10 cellular contexts compared by ENCODE assay signal in genomic region chr12:68482660-68483059, GRCh38.
DNase-seq lines count a peak whose midpoint lies in the region; ATAC-seq, FAIRE-seq and TF ChIP-seq lines count a peak whose summit lies in the region.
"Had no signal": no experiment of that assay in that cellular context is flagged by ENCODE, and none has a peak within 500 bp of the region (broad histone marks: within the 10 kb centered on the region; RNA-seq: fewer than 3 reads in every experiment).

No MANE protein-coding gene starts in this region.

- DNase-seq in GM18507 (ENCODE audit: extremely low spot score, insufficient read length, low read depth) (no peak), lower lobe of right lung (no peak), type B pancreatic cell (ENCODE audit: extremely low spot score, unreplicated experiment) (no peak), EL (no peak), DMS153 treated with DMSO at 0.1 percent for 48 hours (lab: John Stamatoyannopoulos, UW; ENCODE audit: unreplicated experiment) (no peak)
- no peak for DNase-seq in activated CD4-positive, alpha-beta T cell treated with anti-CD3 and anti-CD28 coated beads, Interleukin-2, amount 50 U/mL, for 4 hours
- DNase-seq: body of pancreas had no signal

- ATAC-seq in GM21390 (IDR thresholded peaks at IDR 0.05; ENCODE audit: unreplicated experiment): peak; percentile 89
- ATAC-seq in HG03442 (IDR thresholded peaks at IDR 0.05; ENCODE audit: unreplicated experiment): peak; percentile 61
- peak; percentile 69 to 70 for ATAC-seq in lower lobe of right lung
- ATAC-seq: body of pancreas had no signal

- no peaks in the 10 kb centered on the region for H3K27me3 Mint-ChIP-seq in type B pancreatic cell

- peaks cover 11% of the 10 kb centered on the region for H3K4me1 Mint-ChIP-seq in type B pancreatic cell (ENCODE audit: unreplicated experiment)

- no peaks in the 10 kb centered on the region for H3K9me3 Mint-ChIP-seq in type B pancreatic cell

- no peak overlapping the region for H3K4me3 Mint-ChIP-seq in type B pancreatic cell

- H3K36me3 ChIP-seq in lower lobe of right lung: no peaks in the 10 kb centered on the region

- H3K9me3 ChIP-seq in lower lobe of right lung: no peaks in the 10 kb centered on the region
- H3K9me3 ChIP-seq: body of pancreas had no signal

- no peaks in the 10 kb centered on the region for H3K4me1 ChIP-seq in lower lobe of right lung
- H3K4me1 ChIP-seq: body of pancreas had no signal

- peak; percentile 85 for FAIRE-seq in GM18507 (lab: Jason Lieb, UNC)
- FAIRE-seq: H1 had no signal

- intact Hi-C loops in lower lobe of right lung (cut with DNase I): no loop called here

- no peak overlapping the region for H3K27ac Mint-ChIP-seq in type B pancreatic cell

- no peak overlapping the region for H3K4me3 ChIP-seq in lower lobe of right lung
- H3K4me3 ChIP-seq: body of pancreas had no signal

- TF ChIP-seq CTCF in lower lobe of right lung (IDR thresholded peaks at IDR 0.05) (no peak), type B pancreatic cell (conservative IDR thresholded peaks at IDR 0.05) (no peak)

- no peaks in the 10 kb centered on the region for H3K36me3 Mint-ChIP-seq in type B pancreatic cell

- H3K27ac ChIP-seq in lower lobe of right lung: no peak overlapping the region
- H3K27ac ChIP-seq: body of pancreas had no signal

- no peaks in the 10 kb centered on the region for H3K27me3 ChIP-seq in lower lobe of right lung (ENCODE audit: low read depth)
- H3K27me3 ChIP-seq: body of pancreas had no signal
